In the genomic region with DNA sequence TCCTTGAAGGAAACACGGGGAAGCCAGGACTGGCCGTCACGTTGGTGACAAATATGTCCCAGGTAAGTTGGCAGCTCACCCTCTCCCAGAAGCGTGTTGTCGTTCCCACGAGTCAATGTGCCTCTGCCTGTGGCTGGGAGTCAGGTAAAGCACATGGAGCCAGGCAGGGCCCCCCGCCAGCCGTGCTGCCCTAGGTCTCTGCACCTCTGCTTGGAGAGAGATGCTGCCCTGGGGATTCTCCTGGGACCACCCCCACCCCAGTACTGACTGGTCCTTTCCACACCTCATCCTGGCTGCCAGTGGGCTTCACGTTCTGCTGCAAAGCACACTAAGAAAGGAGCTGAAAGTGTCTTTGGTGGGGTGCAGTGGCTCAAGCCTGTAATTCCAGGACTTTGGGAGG, we compare ENCODE assay signal across 23 cellular contexts. TPM values are rescaled to one million over a fixed set of nuclear protein-coding genes. Genes with fewer than 3 reads are reported as not detected.
"Had no signal": no experiment of that assay in that cellular context is flagged by ENCODE, and none has a peak within 500 bp of the region (broad histone marks: within the 10 kb centered on the region; RNA-seq: fewer than 3 reads in every experiment).

No MANE protein-coding gene starts in this region.

- H2AFZ ChIP-seq: hepatocyte had no signal

- H3K27ac ChIP-seq: coronary artery, esophagus muscularis mucosa, foreskin keratinocyte, gastroesophageal sphincter, heart left ventricle, hepatocyte, lower lobe of right lung had no signal

- FAIRE-seq: colon, endothelial cell of umbilical vein, frontal cortex, kidney had no signal

- ATAC-seq: foreskin keratinocyte, gastroesophageal sphincter, heart left ventricle, left colon, left lobe of liver, left ventricle myocardium superior, lower lobe of right lung, mucosa of descending colon had no signal

- H3K79me2 ChIP-seq: hepatocyte had no signal

- H3K4me1 ChIP-seq: esophagus muscularis mucosa, foreskin keratinocyte, gastroesophageal sphincter, heart left ventricle, lower lobe of right lung had no signal

- DNase-seq: effector CD8-positive, alpha-beta T cell; foreskin keratinocyte; heart left ventricle; hypothalamus; immature natural killer cell; islet precursor cell; kidney; kidney glomerular epithelial cell; left colon; left ventricle myocardium superior; lower lobe of right lung; mesenchymal stem cell; mucosa of descending colon had no signal

- H3K4me3 ChIP-seq: coronary artery, esophagus muscularis mucosa, gastroesophageal sphincter, heart left ventricle, hepatocyte, lower lobe of right lung, mucosa of descending colon had no signal

- H3K27me3 ChIP-seq: foreskin keratinocyte, heart left ventricle, hepatocyte had no signal

- H3K36me3 ChIP-seq: gastroesophageal sphincter had no signal

- H3K4me2 ChIP-seq: hepatocyte had no signal

RNA-seq across cellular contexts. Expression of gene ZNF114, which starts 9.9 kb away (rescaled TPM):
- total RNA-seq: fibroblast of lung, left lobe of liver, myocyte had no signal
